In the genomic region with DNA sequence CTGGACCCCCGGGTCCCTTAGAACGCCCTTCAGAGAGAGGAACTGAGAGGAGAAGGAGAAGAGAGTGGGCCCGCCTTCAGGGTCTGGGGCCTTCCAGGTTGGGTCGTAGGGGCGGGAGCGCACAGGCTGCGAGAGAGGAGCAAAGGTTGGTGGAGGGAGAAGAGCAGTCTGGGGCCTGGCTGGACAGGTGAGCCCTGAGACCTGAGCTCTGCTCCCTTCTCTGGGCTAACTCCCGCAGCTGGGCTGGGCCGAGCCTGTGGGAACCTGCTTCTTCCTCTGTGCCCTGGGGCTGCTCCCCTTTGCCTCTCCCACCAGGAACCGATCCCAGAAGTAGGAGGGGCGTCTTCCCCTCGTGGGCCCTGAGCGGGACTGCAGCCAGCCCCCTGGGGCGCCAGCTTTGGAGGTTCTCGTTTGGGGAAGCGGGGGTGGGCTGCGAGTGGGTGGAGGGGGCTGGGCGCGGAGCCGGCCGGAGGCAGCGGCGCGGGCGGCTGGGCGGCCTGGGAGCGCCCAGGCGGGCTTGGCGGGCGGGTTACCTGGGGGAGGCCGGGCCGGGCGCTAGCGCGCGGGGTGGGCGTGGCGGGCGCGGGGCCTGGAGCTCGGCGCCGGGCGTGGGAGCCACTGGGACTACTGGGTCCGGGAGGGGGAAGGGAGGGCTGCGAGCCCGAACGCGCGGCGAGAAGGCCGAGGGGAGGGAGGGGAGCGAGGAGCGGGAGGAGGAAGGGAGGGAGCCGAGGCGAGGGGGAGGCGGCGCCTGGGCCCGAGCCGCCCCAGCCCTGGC, we compare ENCODE assay signal across 8 cellular contexts. TPM values are rescaled to one million over a fixed set of nuclear protein-coding genes. Genes with fewer than 3 reads are reported as not detected.
DNase-seq lines count a peak whose midpoint lies in the region; ATAC-seq and TF ChIP-seq lines count a peak whose summit lies in the region.

Gene DDR1 (plus strand): TSS at position 777 of the 778 bp plus-strand sequence. CDS start 4,211 bp downstream, outside the sequence.

- peaks cover 31% of the 10 kb centered on the region for H3K4me1 Mint-ChIP-seq in activated CD8-positive, alpha-beta T cell treated with anti-CD3 and anti-CD28 coated beads, Interleukin-2, amount 10 ng/mL, durations not matched to agents 7 days and 5 days (ENCODE audit: low read depth)
- H3K4me1 Mint-ChIP-seq in effector memory CD8-positive, alpha-beta T cell (ENCODE audit: low read depth in 2 of 2), result peaks cover 19 to 22% of the 10 kb centered on the region in 2 donors

- H3K4me1 ChIP-seq in lung (ENCODE audit: control insufficient read depth in 2 of 2, insufficient read depth in 2 of 2, low read length in 2 of 2), result peaks cover 3 to 10% of the 10 kb centered on the region in 2 donors

- peak within 1 kb of the TSS; percentile 73 for H3K4me3 Mint-ChIP-seq in activated CD8-positive, alpha-beta T cell treated with anti-CD3 and anti-CD28 coated beads, Interleukin-2, amount 10 ng/mL, durations not matched to agents 7 days and 5 days
- peak within 1 kb of the TSS; percentile 66 to 71 for H3K4me3 Mint-ChIP-seq in effector memory CD8-positive, alpha-beta T cell

- H3K27ac ChIP-seq in lung (ENCODE audit: low read depth in 1 of 2, low read length in 1 of 2), result peak within 1 kb of the TSS in 1 of 2 donors; percentile 88

- no peaks in the 10 kb centered on the region for H3K36me3 ChIP-seq in lung (ENCODE audit: control insufficient read depth in 2 of 2, insufficient read depth in 2 of 2, low read length in 2 of 2)

- H3K27me3 ChIP-seq in lung (ENCODE audit: control insufficient read depth, insufficient read depth), result no peaks in the 10 kb centered on the region

- peak within 1 kb of the TSS; percentile 20 for H3K4me3 ChIP-seq in lung

- 9 to 15% methylated on average over 11 to 60 of the region's 60 CpGs for WGBS in lung, 2 donors

- TF ChIP-seq CTCF in lung (IDR thresholded peaks at IDR 0.05; ENCODE audit: control extremely low read depth, extremely low read depth), result no peak

- peaks cover 10% of the 10 kb centered on the region for H3K27me3 Mint-ChIP-seq in activated CD8-positive, alpha-beta T cell treated with anti-CD3 and anti-CD28 coated beads, Interleukin-2, amount 10 ng/mL, durations not matched to agents 7 days and 5 days (ENCODE audit: low read depth)
- peaks cover 0 to 17% of the 10 kb centered on the region in 2 donors for H3K27me3 Mint-ChIP-seq in effector memory CD8-positive, alpha-beta T cell

- H3K9me3 ChIP-seq in lung (ENCODE audit: control insufficient read depth in 2 of 2, insufficient read depth in 1 of 2, low read length in 1 of 2), result no peaks in the 10 kb centered on the region

- peak; percentile 85 for ATAC-seq in activated CD8-positive, alpha-beta T cell treated with anti-CD3 and anti-CD28 coated beads, Interleukin-2, amount 10 ng/mL, durations not matched to agents 7 days and 5 days
- ATAC-seq in effector memory CD8-positive, alpha-beta T cell (replicated peaks), result peak; percentile 80
- ATAC-seq in lung (ENCODE audit: insufficient read depth, low FRiP score) (peak; percentile 64), HG03460 (IDR thresholded peaks at IDR 0.05; ENCODE audit: unreplicated experiment) (no peak)

- CTCF ChIA-PET in activated CD8-positive, alpha-beta T cell treated with anti-CD3 and anti-CD28 coated beads, Interleukin-2, amount 10 ng/mL, durations not matched to agents 7 days and 5 days (lab: Charles Lee), result interaction anchor here (0.9 to 3.1 kb wide), 7 partner anchors 31 to 430 kb away, joined by 3 to 21 read pairs (median 4); no protein-coding TSS in a partner anchor

- peak; percentile 1 for DNase-seq in NCI-H2107 treated with DMSO at 0.1 percent for 48 hours (lab: John Stamatoyannopoulos, UW; ENCODE audit: unreplicated experiment)
- no peak for DNase-seq in NCI-H2107 (lab: John Stamatoyannopoulos, UW)
- peak; percentile 73 for DNase-seq in NCI-H2196 (lab: John Stamatoyannopoulos, UW; ENCODE audit: unreplicated experiment)
- DNase-seq in activated CD8-positive, alpha-beta T cell treated with anti-CD3 and anti-CD28 coated beads, Interleukin-2, amount 10 ng/mL, durations not matched to agents 7 days and 5 days, result peak; percentile 57
- peak; percentile 5 to 25 (median 20) for DNase-seq in effector memory CD8-positive, alpha-beta T cell
- DNase-seq in lung (ENCODE audit: low spot score), result peak; percentile 59
- peak in 2 of 3 donors; percentile 35 to 45 for DNase-seq in stimulated activated CD4-positive, alpha-beta T cell treated with anti-CD3 and anti-CD28 coated beads, TNF-alpha, amount 100 ng/mL, for 48 hours (ENCODE audit: low read depth in 3 of 3)

- H3K36me3 Mint-ChIP-seq in activated CD8-positive, alpha-beta T cell treated with anti-CD3 and anti-CD28 coated beads, Interleukin-2, amount 10 ng/mL, durations not matched to agents 7 days and 5 days (ENCODE audit: low read depth), result no peaks in the 10 kb centered on the region
- H3K36me3 Mint-ChIP-seq in effector memory CD8-positive, alpha-beta T cell (ENCODE audit: insufficient read depth), result no peaks in the 10 kb centered on the region

- POLR2A ChIA-PET in activated CD8-positive, alpha-beta T cell treated with anti-CD3 and anti-CD28 coated beads, Interleukin-2, amount 10 ng/mL, durations not matched to agents 7 days and 5 days (lab: Charles Lee), result interaction anchor here (0.7 to 1.2 kb wide), 2 partner anchors 40 to 70 kb away, joined by 3 to 4 read pairs; no protein-coding TSS in a partner anchor

- H3K9me3 Mint-ChIP-seq in activated CD8-positive, alpha-beta T cell treated with anti-CD3 and anti-CD28 coated beads, Interleukin-2, amount 10 ng/mL, durations not matched to agents 7 days and 5 days (ENCODE audit: insufficient read depth), result no peaks in the 10 kb centered on the region
- no peaks in the 10 kb centered on the region for H3K9me3 Mint-ChIP-seq in effector memory CD8-positive, alpha-beta T cell

- H3K27ac Mint-ChIP-seq in activated CD8-positive, alpha-beta T cell treated with anti-CD3 and anti-CD28 coated beads, Interleukin-2, amount 10 ng/mL, durations not matched to agents 7 days and 5 days, result peak within 1 kb of the TSS; percentile 21
- H3K27ac Mint-ChIP-seq in effector memory CD8-positive, alpha-beta T cell, result peak within 1 kb of the TSS; percentile 47 to 71

RNA-seq across cellular contexts. Expression of gene DDR1, which starts in this region (rescaled TPM):
- total RNA-seq in activated CD8-positive, alpha-beta T cell treated with anti-CD3 and anti-CD28 coated beads, Interleukin-2, amount 10 ng/mL, durations not matched to agents 7 days and 5 days, result 1 to 10 TPM; 6.3 to 7.4 TPM
- total RNA-seq in lung, result 100 to 1,000 TPM; 124 to 134 TPM
- 10 to 100 TPM; 39.5 to 72.4 TPM for polyA plus RNA-seq in lung

Comparison
In these comparisons a context has a peak if more than half of its experiments do, and no peak if none do; other contexts are left out.
1. RNA of gene DDR1 (total RNA-seq): 124 to 134 TPM in lung; 6.3 to 7.4 TPM in activated CD8-positive, alpha-beta T cell treated with anti-CD3 and anti-CD28 coated beads, Interleukin-2, amount 10 ng/mL, durations not matched to agents 7 days and 5 days; every median in the first group is over 10 times any median in the second.